In the genomic region with DNA sequence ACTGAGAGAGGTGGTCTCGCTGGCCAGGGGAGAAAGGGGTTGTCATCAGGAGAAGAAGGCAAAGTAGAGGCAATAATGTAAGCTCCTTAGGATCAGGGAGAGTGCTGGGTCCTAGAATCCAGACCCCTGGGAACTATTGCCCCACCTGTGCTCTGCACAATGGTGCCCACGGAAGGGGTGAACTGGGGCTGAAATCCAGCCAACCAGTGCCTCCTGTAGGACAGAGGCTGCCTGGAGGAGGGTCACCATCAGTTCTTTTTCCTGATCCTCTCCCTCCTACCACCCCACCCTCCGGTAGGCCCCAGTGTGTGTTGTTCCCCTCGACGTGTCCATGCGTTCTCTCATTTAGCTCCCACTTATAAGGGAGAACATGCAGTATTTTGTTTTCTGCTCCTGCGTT, we compare ENCODE assay signal across 18 cellular contexts. TPM values are rescaled to one million over a fixed set of nuclear protein-coding genes. Genes with fewer than 3 reads are reported as not detected.
DNase-seq lines count a peak whose midpoint lies in the region; ATAC-seq, FAIRE-seq and TF ChIP-seq lines count a peak whose summit lies in the region.
"Had no signal": no experiment of that assay in that cellular context is flagged by ENCODE, and none has a peak within 500 bp of the region (broad histone marks: within the 10 kb centered on the region; RNA-seq: fewer than 3 reads in every experiment).

No MANE protein-coding gene starts in this region.

- H3K4me1 ChIP-seq in H9 (ENCODE audit: insufficient read depth, low read length) (peaks cover 4% of the 10 kb centered on the region), BE2C (no peaks in the 10 kb centered on the region)

- H3K56ac ChIP-seq in H9 (ENCODE audit: insufficient read length, low read depth, low read length), result no peak overlapping the region

- no peak overlapping the region for H2BK12ac ChIP-seq in H9 (ENCODE audit: insufficient read length, low read depth, low read length)

- H3K27me3 ChIP-seq in H9 (ENCODE audit: insufficient read depth, low read length) (no peaks in the 10 kb centered on the region), BE2C (no peaks in the 10 kb centered on the region)
- H3K27me3 ChIP-seq: BLaER1 treated with 17β-estradiol and CSF1 and Interleukin-3, amounts not matched to agents 10 nM and 100 nM had no signal

- no peak overlapping the region for H2BK5ac ChIP-seq in H9 (ENCODE audit: insufficient read length, low read length)

- H3K36me3 ChIP-seq in BE2C, result no peaks in the 10 kb centered on the region
- H3K36me3 ChIP-seq: BLaER1 treated with 17β-estradiol and CSF1 and Interleukin-3, amounts not matched to agents 10 nM and 100 nM had no signal

- H3T11ph ChIP-seq in H9 (ENCODE audit: low read length), result no peak overlapping the region

- no peak overlapping the region for H3K23ac ChIP-seq in H9 (ENCODE audit: insufficient read length, low read depth, low read length)

- no peak overlapping the region for H3K9ac ChIP-seq in H9 (ENCODE audit: extremely low read depth, insufficient read length, low read length)
- H3K9ac ChIP-seq: BLaER1 treated with 17β-estradiol and CSF1 and Interleukin-3, amounts not matched to agents 10 nM and 100 nM had no signal

- peak overlapping the region in 2 of 3 experiments; percentile 15 to 39; a peak in 1 of 7 replicates for H3K27ac Mint-ChIP-seq in H9
- peak overlapping the region in 3 of 5 experiments; percentile 52 to 71 (median 70) for H3K27ac Mint-ChIP-seq in brain
- H3K27ac Mint-ChIP-seq in nephron progenitor cell, result peak overlapping the region; percentile 19
- H3K27ac Mint-ChIP-seq: CD8-positive, alpha-beta T cell; HFFc6; IgD-negative memory B cell had no signal

- no peaks in the 10 kb centered on the region for H3K23me2 ChIP-seq in H9 (ENCODE audit: insufficient read length, low read depth, low read length, poor library complexity, severe bottlenecking)

- H3K9me3 ChIP-seq in H9 (ENCODE audit: control insufficient read depth, low read depth, low read length) (no peaks in the 10 kb centered on the region), BE2C (no peaks in the 10 kb centered on the region)
- H3K9me3 ChIP-seq: BLaER1 treated with 17β-estradiol and CSF1 and Interleukin-3, amounts not matched to agents 10 nM and 100 nM had no signal

- H2BK20ac ChIP-seq in H9 (ENCODE audit: low read depth, low read length, poor library complexity, severe bottlenecking), result no peak overlapping the region

- H4K5ac ChIP-seq in H9 (ENCODE audit: insufficient read length, low read depth, low read length), result no peak overlapping the region

- ATAC-seq in HG02981 (IDR thresholded peaks at IDR 0.05; ENCODE audit: unreplicated experiment), result no peak
- ATAC-seq: CD8-positive, alpha-beta T cell; HCT116; HepG2 had no signal

- no peak overlapping the region for H2AFZ ChIP-seq in H9 (ENCODE audit: low read length)

- no peak overlapping the region for H4K8ac ChIP-seq in H9 (replicated peaks; ENCODE audit: insufficient read length, low read depth, low read length)

- no peak overlapping the region for H3K14ac ChIP-seq in H9 (ENCODE audit: insufficient read depth, low read length)

- no peak overlapping the region for H3K4me2 ChIP-seq in H9 (ENCODE audit: insufficient read depth, insufficient read length, low read length)
- H3K4me2 ChIP-seq: BLaER1 treated with 17β-estradiol and CSF1 and Interleukin-3, amounts not matched to agents 10 nM and 100 nM had no signal

- no peaks in the 10 kb centered on the region for H3K36me3 Mint-ChIP-seq in H9 (ENCODE audit: insufficient read depth in 1 of 3, low read depth in 3 of 3)
- no peaks in the 10 kb centered on the region for H3K36me3 Mint-ChIP-seq in brain
- H3K36me3 Mint-ChIP-seq in nephron progenitor cell (ENCODE audit: low read depth), result no peaks in the 10 kb centered on the region
- H3K36me3 Mint-ChIP-seq: CD8-positive, alpha-beta T cell; IgD-negative memory B cell had no signal

- H3K79me2 ChIP-seq in H9 (ENCODE audit: insufficient read depth, low read length), result no peaks in the 10 kb centered on the region

- H3K27ac ChIP-seq in H9 (ENCODE audit: insufficient read length, low read depth, low read length), result no peak overlapping the region
- H3K27ac ChIP-seq: BLaER1 treated with 17β-estradiol and CSF1 and Interleukin-3, amounts not matched to agents 10 nM and 100 nM had no signal

- no peak overlapping the region for H2BK120ac ChIP-seq in H9 (ENCODE audit: low read depth, low read length, poor library complexity, severe bottlenecking)

- H3K9me3 Mint-ChIP-seq in H9 (no peaks in the 10 kb centered on the region; a peak in 1 of 5 replicates), brain (no peaks in the 10 kb centered on the region), nephron progenitor cell (no peaks in the 10 kb centered on the region)
- H3K9me3 Mint-ChIP-seq: CD8-positive, alpha-beta T cell; HFFc6; IgD-negative memory B cell had no signal

- DNase-seq in H9 (peak; percentile 52), nephron progenitor cell (no peak), BE2C (no peak), frontal cortex (ENCODE audit: low spot score in 2 of 2) (no peak)
- no peak for DNase-seq in stimulated activated CD4-positive, alpha-beta T cell treated with anti-CD3 and anti-CD28 coated beads, Interleukin-15, amount 100 ng/mL, for 24 hours
- DNase-seq: 8988T; Calu3; CD8-positive, alpha-beta T cell; DMS79 treated with DMSO at 0.1 percent for 48 hours; GF-D8; HFFc6 had no signal

- peaks cover 9 to 17% of the 10 kb centered on the region in 2 experiments for H3K4me1 Mint-ChIP-seq in H9
- peaks cover 53% of the 10 kb centered on the region for H3K4me1 Mint-ChIP-seq in brain
- peaks cover 70% of the 10 kb centered on the region for H3K4me1 Mint-ChIP-seq in nephron progenitor cell
- H3K4me1 Mint-ChIP-seq: IgD-negative memory B cell had no signal

- FAIRE-seq in frontal cortex (lab: Jason Lieb, UNC), result no peak
- FAIRE-seq: H54, HepG2 had no signal

- no CpG with 5 or more reads among the region's 7 CpGs for WGBS in H9 (ENCODE audit: extremely low coverage, insufficient read length, low lambda C conversion rate)

- H2BK15ac ChIP-seq in H9 (ENCODE audit: low read depth, low read length), result no peak overlapping the region

- H3K27me3 Mint-ChIP-seq in H9 (ENCODE audit: low read depth), result peaks cover 7% of the 10 kb centered on the region
- H3K27me3 Mint-ChIP-seq in brain, result peaks cover 7% of the 10 kb centered on the region
- H3K27me3 Mint-ChIP-seq in nephron progenitor cell (ENCODE audit: low read depth, poor library complexity), result peaks cover 20% of the 10 kb centered on the region

- H3K79me1 ChIP-seq in H9 (ENCODE audit: insufficient read depth, low read depth, low read length, poor library complexity, severe bottlenecking), result no peaks in the 10 kb centered on the region

- H3K4ac ChIP-seq in H9 (ENCODE audit: low read depth, low read length), result no peak overlapping the region

- H2AK5ac ChIP-seq in H9 (ENCODE audit: insufficient read length, low read length), result no peak overlapping the region

- H3K4me3 ChIP-seq in BE2C (ENCODE audit: low read depth, low read length), result no peak overlapping the region
- H3K4me3 ChIP-seq: BLaER1 treated with 17β-estradiol and CSF1 and Interleukin-3, amounts not matched to agents 10 nM and 100 nM had no signal

- no peaks in the 10 kb centered on the region for H4K20me1 ChIP-seq in H9 (ENCODE audit: control insufficient read depth, insufficient read depth, insufficient read length)
- H4K20me1 ChIP-seq: BLaER1 treated with 17β-estradiol and CSF1 and Interleukin-3, amounts not matched to agents 10 nM and 100 nM had no signal

- no peak overlapping the region for H4K91ac ChIP-seq in H9 (ENCODE audit: insufficient read length, low read depth, low read length)

- H3K4me3 Mint-ChIP-seq in H9 (no peak overlapping the region), brain (no peak overlapping the region), nephron progenitor cell (no peak overlapping the region)
- H3K4me3 Mint-ChIP-seq: CD8-positive, alpha-beta T cell; HFFc6 had no signal

- no peak overlapping the region for H3K18ac ChIP-seq in H9 (ENCODE audit: insufficient read length, low read depth, low read length)

- TF ChIP-seq CTCF in H9 (conservative IDR thresholded peaks at IDR 0.05) (peak; percentile 41; the same call in 2 of the 3 replicates), brain (conservative IDR thresholded peaks at IDR 0.05) (no peak), nephron progenitor cell (IDR thresholded peaks at IDR 0.05) (no peak), BE2C (IDR thresholded peaks at IDR 0.05; ENCODE audit: low read depth, low read length) (no peak)

RNA-seq across cellular contexts. Expression of a gene that starts 52.9 kb away (rescaled TPM):
- total RNA-seq in H9 (2021), result 14.1 and 15.7 TPM in 2 replicates
- 95.2 TPM for polyA plus RNA-seq in brain (ENCODE audit: insufficient read depth, low read depth, low replicate concordance)
- polyA plus RNA-seq in BE2C (2012; ENCODE audit: insufficient read depth, insufficient read length, low read depth), result 2.6 TPM
- total RNA-seq in frontal cortex, result 24.9 TPM

Comparison
In these comparisons a context has a peak if more than half of its experiments do, and no peak if none do; other contexts are left out.
1. H3K27ac Mint-ChIP-seq: peak in every context shown above with its lines; median percentile 70 in brain; 27 in H9; 19 in nephron progenitor cell.